In the genomic region with DNA sequence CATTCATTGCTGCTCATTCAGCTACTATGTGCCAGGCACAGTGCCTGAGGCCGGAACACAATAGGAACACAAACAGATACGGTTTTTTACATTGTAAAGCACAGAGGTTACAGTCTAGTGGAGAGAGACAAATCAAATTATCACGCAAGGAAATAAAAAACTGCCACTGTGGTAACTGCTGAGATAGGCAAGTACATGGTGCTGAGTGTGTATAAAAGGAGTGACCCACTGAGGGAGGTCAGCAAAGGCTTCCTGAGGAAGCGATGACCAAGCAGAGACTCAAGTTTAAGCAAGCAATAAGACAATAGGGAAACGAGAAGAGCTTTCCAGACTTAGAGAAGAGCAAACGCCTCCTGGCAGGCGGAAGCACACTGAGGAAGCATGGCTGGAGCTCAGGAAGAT, we compare ENCODE assay signal across 9 cellular contexts. TPM values are rescaled to one million over a fixed set of nuclear protein-coding genes. Genes with fewer than 3 reads are reported as not detected.
A peak's percentile ranks its signal among the peaks of the same experiment; 100 is the strongest.
DNase-seq lines count a peak whose midpoint lies in the region; ATAC-seq and TF ChIP-seq lines count a peak whose summit lies in the region.
"Had no signal": no experiment of that assay in that cellular context is flagged by ENCODE, and none has a peak within 500 bp of the region (broad histone marks: within the 10 kb centered on the region; RNA-seq: fewer than 3 reads in every experiment).

No MANE protein-coding gene starts in this region.

- H3K36me3 ChIP-seq in SK-N-SH (replicated peaks in 1 of 2; ENCODE audit: control insufficient read depth in 1 of 2, insufficient read depth in 2 of 2, low read length in 1 of 2) (no peaks in the 10 kb centered on the region), esophagus (ENCODE audit: control insufficient read depth in 2 of 2, insufficient read depth in 2 of 2, low read length in 1 of 2) (no peaks in the 10 kb centered on the region), mesodermal cell (ENCODE audit: control insufficient read depth, insufficient read depth, low read length) (no peaks in the 10 kb centered on the region), upper lobe of right lung (no peaks in the 10 kb centered on the region), Karpas-422 (ENCODE audit: insufficient read depth, low read length) (no peaks in the 10 kb centered on the region)
- no peaks in the 10 kb centered on the region for H3K36me3 ChIP-seq in CD8-positive, alpha-beta T cell (ENCODE audit: insufficient read depth, low read length)

- 0 out of 2 replicates have a peak overlapping the region, but pooled peaks have one; percentile 29 for H3K4me2 ChIP-seq in SK-N-SH
- no peak overlapping the region for H3K4me2 ChIP-seq in Karpas-422 (ENCODE audit: low read depth, low read length, poor library complexity, severe bottlenecking)

- H3K27ac ChIP-seq in SK-N-SH (ENCODE audit: low read depth in 2 of 2, low read length in 1 of 2) (peak overlapping the region; percentile 29 to 80; a peak in 3 of 4 replicates), esophagus (ENCODE audit: low read depth in 2 of 2, low read length in 1 of 2) (peak overlapping the region; percentile 70 to 74), mesodermal cell (ENCODE audit: low read depth, low read length, severe bottlenecking) (peak overlapping the region; percentile 26), upper lobe of right lung (peak overlapping the region; percentile 76), Karpas-422 (ENCODE audit: low read length) (no peak overlapping the region)
- H3K27ac ChIP-seq in CD8-positive, alpha-beta T cell (ENCODE audit: low read depth, low read length): no peak overlapping the region

- WGBS in SK-N-SH (ENCODE audit: low lambda C conversion rate): 81% methylated on average over 7 of the region's 7 CpGs
- 36 to 52% methylated on average over 7 of the region's 7 CpGs for WGBS in esophagus, 2 donors
- WGBS in mesodermal cell (ENCODE audit: insufficient coverage in 2 of 2), 2 experiments: 88 to 89% methylated on average over 7 of the region's 7 CpGs

- no peak overlapping the region for H3K4me3 Mint-ChIP-seq in CD8-positive, alpha-beta T cell

- no peak overlapping the region for H3K27ac Mint-ChIP-seq in CD8-positive, alpha-beta T cell

- no peak overlapping the region for H3K9ac ChIP-seq in SK-N-SH
- no peak overlapping the region for H3K9ac ChIP-seq in Karpas-422 (ENCODE audit: low read length)

- no peak for TF ChIP-seq CTCF in SK-N-SH (IDR thresholded peaks at IDR 0.05)
- TF ChIP-seq CTCF in upper lobe of right lung (IDR thresholded peaks at IDR 0.05): no peak
- TF ChIP-seq CTCF in CD8-positive, alpha-beta T cell (IDR thresholded peaks at IDR 0.05): no peak

- H3K4me3 ChIP-seq in SK-N-SH (ENCODE audit: low read depth in 2 of 2, low read length in 1 of 2): no peak overlapping the region
- H3K4me3 ChIP-seq in esophagus (ENCODE audit: low read depth in 1 of 2, low read length in 2 of 2): no peak overlapping the region
- no peak overlapping the region for H3K4me3 ChIP-seq in mesodermal cell (ENCODE audit: extremely low read depth, insufficient read depth, low read length, poor library complexity, severe bottlenecking)
- no peak overlapping the region for H3K4me3 ChIP-seq in upper lobe of right lung
- no peak overlapping the region for H3K4me3 ChIP-seq in Karpas-422 (ENCODE audit: low read length)
- H3K4me3 ChIP-seq in CD8-positive, alpha-beta T cell (ENCODE audit: low read depth, low read length): no peak overlapping the region

- H3K9me3 Mint-ChIP-seq in CD8-positive, alpha-beta T cell: no peaks in the 10 kb centered on the region

- no peaks in the 10 kb centered on the region for H3K36me3 Mint-ChIP-seq in CD8-positive, alpha-beta T cell

- peaks cover 17% of the 10 kb centered on the region for H3F3A ChIP-seq in SK-N-SH (replicated peaks; ENCODE audit: insufficient read depth)

- DNase-seq in SK-N-SH: no peak
- DNase-seq in upper lobe of right lung: no peak
- no peak for DNase-seq in Karpas-422
- no peak for DNase-seq in CD8-positive, alpha-beta T cell
- DNase-seq: amniotic stem cell, MM.1S had no signal

- H3K4me1 Mint-ChIP-seq in CD8-positive, alpha-beta T cell (ENCODE audit: low read depth): no peaks in the 10 kb centered on the region

- H3K4me1 ChIP-seq in SK-N-SH (ENCODE audit: control insufficient read depth in 1 of 2, insufficient read depth in 2 of 2, low read depth in 1 of 2, low read length in 1 of 2) (peaks cover 13 to 29% of the 10 kb centered on the region in 2 experiments), esophagus (ENCODE audit: control insufficient read depth in 2 of 2, insufficient read depth in 2 of 2, low read length in 1 of 2) (peaks cover 0 to 3% of the 10 kb centered on the region in 2 donors), mesodermal cell (ENCODE audit: control insufficient read depth, insufficient read depth, low read length, poor library complexity, severe bottlenecking) (peaks cover 3% of the 10 kb centered on the region), upper lobe of right lung (peaks cover 16% of the 10 kb centered on the region), Karpas-422 (ENCODE audit: low read length) (no peaks in the 10 kb centered on the region)
- H3K4me1 ChIP-seq in CD8-positive, alpha-beta T cell (ENCODE audit: insufficient read depth, low read length): no peaks in the 10 kb centered on the region

- POLR2A ChIA-PET in SK-N-SH (lab: Yijun Ruan, JAX): interaction anchor here (0.8 kb wide), 1 partner anchor 55 kb away, joined by 3 read pairs; no protein-coding TSS in a partner anchor
- POLR2A ChIA-PET in CD8-positive, alpha-beta T cell (lab: Charles Lee): no interaction called here

- H3K27me3 Mint-ChIP-seq in CD8-positive, alpha-beta T cell (ENCODE audit: low read depth): peaks cover 3% of the 10 kb centered on the region

- H3K79me2 ChIP-seq in SK-N-SH (ENCODE audit: insufficient read depth) (no peaks in the 10 kb centered on the region), Karpas-422 (ENCODE audit: low read length) (no peaks in the 10 kb centered on the region)

- H4K20me1 ChIP-seq in SK-N-SH (ENCODE audit: insufficient read depth): no peaks in the 10 kb centered on the region
- H4K20me1 ChIP-seq in Karpas-422 (ENCODE audit: insufficient read depth, low read depth, low read length): no peaks in the 10 kb centered on the region

- H3K9me2 ChIP-seq in SK-N-SH (no peaks in the 10 kb centered on the region), Karpas-422 (replicated peaks; ENCODE audit: insufficient read depth, low read length) (no peaks in the 10 kb centered on the region)

- H3K27me3 ChIP-seq in SK-N-SH (ENCODE audit: insufficient read depth) (no peaks in the 10 kb centered on the region), esophagus (ENCODE audit: control insufficient read depth in 1 of 2, insufficient read depth in 2 of 2, low read length in 2 of 2) (no peaks in the 10 kb centered on the region), upper lobe of right lung (no peaks in the 10 kb centered on the region), Karpas-422 (ENCODE audit: low read length) (no peaks in the 10 kb centered on the region)
- no peaks in the 10 kb centered on the region for H3K27me3 ChIP-seq in CD8-positive, alpha-beta T cell (ENCODE audit: insufficient read depth, low read length)

- intact Hi-C loops in upper lobe of right lung (cut with DNase I): no loop called here
- intact Hi-C loops in CD8-positive, alpha-beta T cell (cut with DNase I, micrococcal nuclease): no loop called here

- H3K9me3 ChIP-seq in SK-N-SH (no peaks in the 10 kb centered on the region), esophagus (ENCODE audit: control insufficient read depth in 2 of 2, insufficient read depth in 1 of 2, low read depth in 1 of 2, low read length in 1 of 2) (no peaks in the 10 kb centered on the region), mesodermal cell (ENCODE audit: control insufficient read depth, low read length) (peaks cover 2% of the 10 kb centered on the region), upper lobe of right lung (no peaks in the 10 kb centered on the region), Karpas-422 (ENCODE audit: low read length) (no peaks in the 10 kb centered on the region)
- H3K9me3 ChIP-seq in CD8-positive, alpha-beta T cell (ENCODE audit: low read length): no peaks in the 10 kb centered on the region

- H2AFZ ChIP-seq in SK-N-SH (ENCODE audit: low read depth) (peak overlapping the region; percentile 12; the same call in 1 of the 2 replicates), Karpas-422 (ENCODE audit: low read length) (no peak overlapping the region)

- no peak for TF ChIP-seq EP300 in SK-N-SH (IDR thresholded peaks at IDR 0.05; ENCODE audit: borderline replicate concordance in 1 of 2, low read depth in 1 of 2, low read length in 1 of 2)

- ATAC-seq in upper lobe of right lung (peak; percentile 85), GM19397 (IDR thresholded peaks at IDR 0.05; ENCODE audit: unreplicated experiment) (no peak)
- no peak for ATAC-seq in CD8-positive, alpha-beta T cell

- CTCF ChIA-PET in SK-N-SH (lab: Yijun Ruan, JAX): interaction anchor here (1.4 kb wide), 2 partner anchors 11 to 14 kb away, joined by 5 to 6 read pairs; no protein-coding TSS in a partner anchor
- CTCF ChIA-PET in CD8-positive, alpha-beta T cell (lab: Charles Lee): no interaction called here

- TF ChIP-seq RAD21 in SK-N-SH (IDR thresholded peaks at IDR 0.05; ENCODE audit: low read length): no peak

TF ChIP-seq in SK-N-SH, 30 proteins besides CTCF, POLR2A, EP300 and RAD21 (continues in another document):
- TF ChIP-seq RXRA (IDR thresholded peaks at IDR 0.05; ENCODE audit: borderline replicate concordance, low read depth) (no peak), NRF1 (IDR thresholded peaks at IDR 0.05; ENCODE audit: low read depth, low read length) (no peak), YY1 (IDR thresholded peaks at IDR 0.05; ENCODE audit: low read depth) (no peak), JUND (IDR thresholded peaks at IDR 0.05) (no peak), FOSL2 (IDR thresholded peaks at IDR 0.05; ENCODE audit: borderline replicate concordance, low read depth) (no peak), TEAD4 (IDR thresholded peaks at IDR 0.05; ENCODE audit: borderline replicate concordance, insufficient read depth) (no peak)

RNA-seq across cellular contexts. Expression of gene NUFIP1, which starts 56.4 kb away (rescaled TPM):
- polyA plus RNA-seq in SK-N-SH (2012; rRNA removed): 1.8 and 1.9 TPM in 2 replicates
- polyA plus RNA-seq in SK-N-SH (2012; cell fraction: cytosol; rRNA removed): 3.7 and 4.4 TPM in 2 replicates
- 1.7 and 2.4 TPM in 2 replicates for polyA plus RNA-seq in SK-N-SH (2012; cell fraction: nucleus; rRNA removed)
- 1 to 10 TPM; 1.8 to 3.0 TPM for polyA plus RNA-seq in esophagus
- polyA plus RNA-seq in mesodermal cell (2013, experiment 1 of 2): 7.7 TPM
- 7.3 TPM for polyA plus RNA-seq in mesodermal cell (2013, experiment 2 of 2)
- total RNA-seq in upper lobe of right lung: 4.2 TPM
- 3.8 and 7.3 TPM in 2 replicates for total RNA-seq in Karpas-422 (2014; rRNA removed; shearing (Covaris generic); ENCODE audit: low replicate concordance)
- 1 to 10 TPM; 5.2 to 6.1 TPM for total RNA-seq in CD8-positive, alpha-beta T cell

RNA-seq across cellular contexts. Expression of gene GPALPP1, which starts 56.5 kb away (rescaled TPM):
- polyA plus RNA-seq in SK-N-SH (2012; rRNA removed) (11.7 and 16.6 TPM in 2 replicates), esophagus (1 to 10 TPM; 5.0 to 8.0 TPM)
- polyA plus RNA-seq in SK-N-SH (2012; cell fraction: cytosol; rRNA removed): 16.4 and 18.1 TPM in 2 replicates
- polyA plus RNA-seq in SK-N-SH (2012; cell fraction: nucleus; rRNA removed): 25.3 and 39.5 TPM in 2 replicates
- 25.0 TPM for polyA plus RNA-seq in mesodermal cell (2013, experiment 1 of 2)
- 31.0 TPM for polyA plus RNA-seq in mesodermal cell (2013, experiment 2 of 2)
- 24.4 TPM for total RNA-seq in upper lobe of right lung
- 23.8 and 36.2 TPM in 2 replicates for total RNA-seq in Karpas-422 (2014; rRNA removed; shearing (Covaris generic); ENCODE audit: low replicate concordance)
- total RNA-seq in CD8-positive, alpha-beta T cell: 10 to 100 TPM; 16.7 to 17.8 TPM

Comparison
In these comparisons a context has a peak if more than half of its experiments do, and no peak if none do; other contexts are left out.
1. H3K27ac ChIP-seq: peak in SK-N-SH (2 of 2), esophagus (2 of 2), mesodermal cell (single experiment) and upper lobe of right lung (single experiment); none in Karpas-422 (single experiment) and CD8-positive, alpha-beta T cell (single experiment).